In the genomic region with DNA sequence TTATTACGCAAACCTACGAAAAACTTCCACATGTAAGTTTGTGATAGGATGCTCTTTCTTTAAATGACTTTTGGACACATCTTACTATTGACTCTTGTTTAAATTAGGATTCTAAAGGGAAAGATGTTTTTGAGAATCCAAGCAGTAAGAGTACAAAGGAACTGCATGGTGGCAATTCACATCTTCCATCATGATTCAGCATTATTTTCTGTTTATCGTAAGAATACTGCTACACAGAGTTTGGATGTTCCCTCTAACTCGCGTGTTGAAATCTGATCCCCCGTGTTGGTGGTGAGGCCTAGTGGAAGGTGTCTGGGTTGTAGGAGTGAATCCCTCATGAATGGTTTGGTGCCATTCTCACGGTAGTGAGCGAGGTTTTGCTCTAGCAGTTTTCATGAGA, we compare ENCODE assay signal across 23 cellular contexts.
"Had no signal": no experiment of that assay in that cellular context is flagged by ENCODE, and none has a peak within 500 bp of the region (broad histone marks: within the 10 kb centered on the region; RNA-seq: fewer than 3 reads in every experiment).

No MANE protein-coding gene starts in this region.

- DNase-seq: KBM-7, MV-4-11, NCI-H1048, NCI-H1105, NCI-H1417, NCI-H1436 treated with DMSO at 0.1 percent for 48 hours, NCI-H1694 treated with DMSO at 0.1 percent for 48 hours, NCI-H1930, NCI-H2081, NCI-H2107, NCI-H226, NCI-H446, NCI-H510A, NCI-H524 treated with DMSO at 0.1 percent for 48 hours, NCI-H69, NCI-H774, PC-3, SHP77, SK-N-SH, SW 1271 had no signal

- H3K4me2 ChIP-seq: SK-N-SH had no signal

- H3K4me1 Mint-ChIP-seq: IgD-negative memory B cell had no signal

- H3K9me3 Mint-ChIP-seq: IgD-negative memory B cell had no signal

- H3K9ac ChIP-seq: SK-N-SH had no signal

- H3K27ac ChIP-seq: RWPE1 had no signal

- H3K27ac Mint-ChIP-seq: IgD-negative memory B cell had no signal

- H3K4me3 Mint-ChIP-seq: IgD-negative memory B cell had no signal

- H3K9me3 ChIP-seq: SK-N-SH had no signal

- H3K27me3 Mint-ChIP-seq: IgD-negative memory B cell had no signal

- ATAC-seq: Panc1, PC-3 had no signal
